ENCODE assay signal across 12 cellular contexts in genomic region chr10:28248092-28248491, GRCh38. TPM values are rescaled to one million over a fixed set of nuclear protein-coding genes. Genes with fewer than 3 reads are reported as not detected.
DNase-seq lines count a peak whose midpoint lies in the region; ATAC-seq and TF ChIP-seq lines count a peak whose summit lies in the region.
"Had no signal": no experiment of that assay in that cellular context is flagged by ENCODE, and none has a peak within 500 bp of the region (broad histone marks: within the 10 kb centered on the region; RNA-seq: fewer than 3 reads in every experiment).

No MANE protein-coding gene starts in this region.

- no peak overlapping the region for H3K4me2 ChIP-seq in HCT116 (ENCODE audit: low read length)
- no peak overlapping the region for H3K4me2 ChIP-seq in PC-9
- H3K4me2 ChIP-seq: neural progenitor cell had no signal

- H2AFZ ChIP-seq in HCT116 (ENCODE audit: low read depth, low read length, poor library complexity, severe bottlenecking) = no peak overlapping the region
- no peak overlapping the region for H2AFZ ChIP-seq in PC-9
- H2AFZ ChIP-seq: neural progenitor cell had no signal

- peaks cover 47 to 89% of the 10 kb centered on the region in 2 experiments for H3K4me1 ChIP-seq in HCT116 (ENCODE audit: control insufficient read depth in 1 of 2, insufficient read depth in 2 of 2, low read length in 2 of 2)
- H3K4me1 ChIP-seq in ascending aorta = peaks cover 0 to 22% of the 10 kb centered on the region in 2 donors
- no peaks in the 10 kb centered on the region for H3K4me1 ChIP-seq in PC-9 (replicated peaks; ENCODE audit: insufficient read depth)
- H3K4me1 ChIP-seq: neural progenitor cell had no signal

- BruUV-seq in HCT116 (replicated peaks; lab: Mats Ljungman, UMichigan) (no TSS peak), PC-9 (replicated peaks; lab: Mats Ljungman, UMichigan) (no TSS peak)

- H3K9me2 ChIP-seq in HCT116 (ENCODE audit: insufficient read depth) (no peaks in the 10 kb centered on the region; the same call in 1 of the 2 replicates), PC-9 (ENCODE audit: insufficient read depth) (no peaks in the 10 kb centered on the region)

- TF ChIP-seq POLR2A in HCT116 (IDR thresholded peaks at IDR 0.05; ENCODE audit: borderline replicate concordance, extremely low read depth, insufficient read depth, insufficient read length) = no peak

- intact Hi-C loops in HCT116 (cut with micrococcal nuclease) = loop anchor here (10.0 kb wide), 1 partner anchor 123 kb away; no protein-coding TSS in a partner anchor
- intact Hi-C loops in ascending aorta (cut with DNase I) = loop anchor here (10.0 kb wide), 1 partner anchor 803 kb away; no protein-coding TSS in a partner anchor
- intact Hi-C loops in PC-9 (cut with micrococcal nuclease; ENCODE audit: unreplicated experiment) = loop anchor here (10.0 kb wide), 1 partner anchor 1353 kb away; no protein-coding TSS in a partner anchor

- POLR2A ChIA-PET in HCT116 (lab: Charles Lee) (interaction anchor here (1.2 kb wide), 1 partner anchor 11 kb away, joined by 3 read pairs; no protein-coding TSS in a partner anchor), PC-9 (lab: Charles Lee; ENCODE audit: unreplicated experiment) (no interaction called here)

- DNase-seq in AML-193 (lab: John Stamatoyannopoulos, UW) = peak; percentile 25 to 32
- no peak for DNase-seq in HCT116 (ENCODE audit: low read depth, low spot score)
- DNase-seq in ascending aorta (ENCODE audit: low spot score in 2 of 2) = no peak
- DNase-seq in iris pigment epithelial cell (ENCODE audit: low read depth) = peak; percentile 8
- DNase-seq in cerebellum (ENCODE audit: low spot score) = no peak
- no peak for DNase-seq in PC-9
- DNase-seq in activated effector memory CD4-positive, alpha-beta T cell treated with anti-CD3 and anti-CD28 coated beads, Interleukin-2, amount 50 U/mL, for 16 hours = no peak
- DNase-seq: DMS153, NCI-H2227 treated with DMSO at 0.1 percent for 48 hours had no signal

- no peak for ATAC-seq in HCT116
- ATAC-seq in GM19455 (IDR thresholded peaks at IDR 0.05; ENCODE audit: unreplicated experiment) = no peak

- RAD21 ChIA-PET in HCT116 (lab: Charles Lee; ENCODE audit: low non-redundant PET in 1 of 2, low total read pairs in 2 of 2, uncharacterized antibody in 2 of 2, unreplicated experiment in 2 of 2) = no interaction called here

- TF ChIP-seq CTCF in HCT116 (IDR thresholded peaks at IDR 0.05 in 2 of 3, conservative IDR thresholded peaks at IDR 0.05 in 1 of 3; ENCODE audit: borderline replicate concordance in 1 of 3, insufficient read depth in 1 of 3, low read depth in 2 of 3, low read length in 2 of 3) (no peak), ascending aorta (IDR thresholded peaks at IDR 0.05) (no peak), PC-9 (conservative IDR thresholded peaks at IDR 0.05) (no peak)

- no peaks in the 10 kb centered on the region for H3F3A ChIP-seq in PC-9 (ENCODE audit: insufficient read depth, low read depth)

- TF ChIP-seq RAD21 in HCT116 (IDR thresholded peaks at IDR 0.05; ENCODE audit: low read depth) = no peak

- H3K9ac ChIP-seq in HCT116 (ENCODE audit: low read length) = no peak overlapping the region
- H3K9ac ChIP-seq: neural progenitor cell had no signal

- H3K27ac ChIP-seq in HCT116 (ENCODE audit: low read depth, low read length) = peak overlapping the region; percentile 96
- H3K27ac ChIP-seq in ascending aorta = peak overlapping the region; percentile 24 to 56
- no peak overlapping the region for H3K27ac ChIP-seq in PC-9
- H3K27ac ChIP-seq: cardiac muscle cell, neural progenitor cell had no signal

- H3K4me3 ChIP-seq in HCT116 (replicated peaks in 1 of 2; ENCODE audit: low read depth in 1 of 2, low read length in 2 of 2) (no peak overlapping the region), ascending aorta (peak overlapping the region in 1 of 2 donors; percentile 0), PC-9 (no peak overlapping the region)
- H3K4me3 ChIP-seq: cardiac muscle cell, neural progenitor cell had no signal

- CTCF ChIA-PET in HCT116 (lab: Charles Lee) (interaction anchor here (1.5 to 2.5 kb wide), 2 partner anchors 132 to 145 kb away, joined by 9 to 11 read pairs; no protein-coding TSS in a partner anchor), PC-9 (lab: Charles Lee) (no interaction called here)

- no peaks in the 10 kb centered on the region for H4K20me1 ChIP-seq in HCT116 (ENCODE audit: insufficient read depth)
- H4K20me1 ChIP-seq in PC-9 (ENCODE audit: insufficient read depth) = no peaks in the 10 kb centered on the region

- H3K36me3 ChIP-seq in HCT116 (ENCODE audit: control insufficient read depth in 1 of 2, insufficient read depth in 2 of 2, low read length in 2 of 2) = no peaks in the 10 kb centered on the region; a peak in 1 of 4 replicates
- no peaks in the 10 kb centered on the region for H3K36me3 ChIP-seq in ascending aorta
- H3K36me3 ChIP-seq in PC-9 (ENCODE audit: low read depth) = no peaks in the 10 kb centered on the region
- H3K36me3 ChIP-seq: cardiac muscle cell, neural progenitor cell had no signal

- H3K9me3 ChIP-seq in HCT116 (ENCODE audit: control insufficient read depth in 1 of 2, insufficient read depth in 1 of 2, low read depth in 1 of 2, low read length in 2 of 2) (no peaks in the 10 kb centered on the region), ascending aorta (no peaks in the 10 kb centered on the region), PC-9 (ENCODE audit: insufficient read depth, low read depth) (no peaks in the 10 kb centered on the region)

- no peaks in the 10 kb centered on the region for H3K27me3 ChIP-seq in HCT116 (ENCODE audit: insufficient read depth, low read length)
- no peaks in the 10 kb centered on the region for H3K27me3 ChIP-seq in ascending aorta
- peaks cover 45% of the 10 kb centered on the region; the same call in 1 of the 2 replicates for H3K27me3 ChIP-seq in PC-9 (ENCODE audit: insufficient read depth, low read depth)
- H3K27me3 ChIP-seq: cardiac muscle cell, neural progenitor cell had no signal

- H3K79me2 ChIP-seq in HCT116 (ENCODE audit: insufficient read depth, low read length) = peaks cover 5% of the 10 kb centered on the region; the same call in 1 of the 2 replicates
- no peaks in the 10 kb centered on the region for H3K79me2 ChIP-seq in PC-9 (ENCODE audit: low read depth)

TF ChIP-seq in HCT116, 20 proteins besides CTCF, POLR2A, EP300 and RAD21:
- TF ChIP-seq FOSL1 (IDR thresholded peaks at IDR 0.05; ENCODE audit: low read depth) (no peak), JUND (IDR thresholded peaks at IDR 0.05) (no peak), CEBPB (IDR thresholded peaks at IDR 0.05; ENCODE audit: low read depth) (no peak), ZBTB33 (IDR thresholded peaks at IDR 0.05; ENCODE audit: extremely low read depth, insufficient replicate concordance, low read length) (no peak), ZFX (IDR thresholded peaks at IDR 0.05) (no peak), MAX (IDR thresholded peaks at IDR 0.05) (no peak), POLR2AphosphoS5 (IDR thresholded peaks at IDR 0.05; ENCODE audit: low read depth, low read length) (no peak)

RNA-seq across cellular contexts. Expression of gene MPP7, which starts 54.8 kb away (rescaled TPM):
- 64.5 TPM for total RNA-seq in HCT116 (2021; ENCODE audit: unreplicated experiment)
- 24.3 and 29.5 TPM in 2 replicates for polyA plus RNA-seq in HCT116 (2012)
- 43.9 TPM for total RNA-seq in ascending aorta
- 5.6 TPM for total RNA-seq in cerebellum
- 0.35 and 0.55 TPM in 2 replicates for total RNA-seq in PC-9 (2021)

Comparison
In these comparisons a context has a peak if more than half of its experiments do, and no peak if none do; other contexts are left out.
1. DNase-seq: peak in AML-193 (2 of 2) and iris pigment epithelial cell (single experiment); none in HCT116 (single experiment), ascending aorta (0 of 2), cerebellum (single experiment), PC-9 (0 of 2) and activated effector memory CD4-positive, alpha-beta T cell treated with anti-CD3 and anti-CD28 coated beads, Interleukin-2, amount 50 U/mL, for 16 hours (single experiment).